26 cellular contexts compared by ENCODE assay signal in the genomic region with DNA sequence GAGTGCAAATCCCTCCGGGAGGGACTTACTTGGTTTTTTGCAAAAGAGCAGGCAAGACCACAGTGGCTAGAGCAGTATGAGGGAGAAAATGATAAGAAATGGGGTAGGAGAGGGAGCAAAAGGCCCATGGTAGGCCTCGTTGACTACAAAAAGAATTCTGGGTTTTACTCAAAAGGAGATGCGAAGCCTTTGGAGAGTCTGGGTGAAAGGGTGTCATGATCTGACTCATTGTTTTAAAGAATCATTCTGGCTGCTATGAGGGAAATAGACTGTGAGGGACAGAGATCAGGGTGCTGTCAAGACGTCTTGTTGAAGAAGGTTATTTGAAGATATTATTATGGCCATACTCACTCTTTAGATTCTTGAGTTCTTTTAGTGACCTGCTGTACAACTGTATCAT. TPM values are rescaled to one million over a fixed set of nuclear protein-coding genes. Genes with fewer than 3 reads are reported as not detected.
DNase-seq lines count a peak whose midpoint lies in the region; ATAC-seq and TF ChIP-seq lines count a peak whose summit lies in the region.
"Had no signal": no experiment of that assay in that cellular context is flagged by ENCODE, and none has a peak within 500 bp of the region (broad histone marks: within the 10 kb centered on the region; RNA-seq: fewer than 3 reads in every experiment).

No MANE protein-coding gene starts in this region.

- intact Hi-C loops in activated CD8-positive, alpha-beta T cell treated with anti-CD3 and anti-CD28 coated beads for 36 hours (cut with micrococcal nuclease): no loop called here

- H2BK120ac ChIP-seq in mesenchymal stem cell (ENCODE audit: low read depth, low read length): no peak overlapping the region

- H3K9me3 ChIP-seq in mesenchymal stem cell (ENCODE audit: control insufficient read depth, low read length): no peaks in the 10 kb centered on the region
- H3K9me3 ChIP-seq: body of pancreas, HAP-1, psoas muscle, upper lobe of left lung had no signal

- peak; percentile 34 for ATAC-seq in activated CD8-positive, alpha-beta T cell treated with anti-CD3 and anti-CD28 coated beads for 36 hours
- no peak for ATAC-seq in activated CD8-positive, alpha-beta T cell treated with anti-CD3 and anti-CD28 coated beads, Interleukin-2, amount 10 ng/mL, durations not matched to agents 7 days and 5 days
- ATAC-seq in HG02852 (IDR thresholded peaks at IDR 0.05; ENCODE audit: unreplicated experiment) (peak; percentile 54), HG03442 (IDR thresholded peaks at IDR 0.05; ENCODE audit: unreplicated experiment) (peak; percentile 50), GM21390 (IDR thresholded peaks at IDR 0.05; ENCODE audit: unreplicated experiment) (no peak)
- ATAC-seq in stimulated activated effector memory CD8-positive, alpha-beta T cell treated with anti-CD3 and anti-CD28 coated beads, Interleukin-12 subunit alpha, Interleukin-12 subunit beta, amount 100 ng/mL, for 72 hours: peak; percentile 98
- ATAC-seq in naive thymus-derived CD8-positive, alpha-beta T cell: no peak
- ATAC-seq: body of pancreas; CD8-positive, alpha-beta T cell; psoas muscle had no signal

- no peaks in the 10 kb centered on the region for H3K4me1 ChIP-seq in mesenchymal stem cell (ENCODE audit: control insufficient read depth, insufficient read depth, low read depth, low read length)
- H3K4me1 ChIP-seq: HAP-1, psoas muscle, upper lobe of left lung had no signal

- no peak for DNase-seq in activated CD8-positive, alpha-beta T cell treated with anti-CD3 and anti-CD28 coated beads for 36 hours
- no peak for DNase-seq in activated CD8-positive, alpha-beta T cell treated with anti-CD3 and anti-CD28 coated beads, Interleukin-2, amount 10 ng/mL, durations not matched to agents 7 days and 5 days
- no peak for DNase-seq in stimulated activated effector memory CD8-positive, alpha-beta T cell treated with anti-CD3 and anti-CD28 coated beads, Interleukin-12 subunit alpha, Interleukin-12 subunit beta, amount 100 ng/mL, for 72 hours (ENCODE audit: low spot score in 2 of 2)
- DNase-seq in naive thymus-derived CD8-positive, alpha-beta T cell: no peak
- no peak for DNase-seq in mesenchymal stem cell
- DNase-seq: activated CD4-positive, CD25-positive, alpha-beta regulatory T cell treated with anti-CD3 and anti-CD28 coated beads, Interleukin-2, amount 50 U/mL, for 72 hours; body of pancreas; CD8-positive, alpha-beta T cell; DMS153; kidney glomerular epithelial cell; mesendoderm; NCI-H1092; NCI-H1930; NCI-H748 treated with DMSO at 0.1 percent for 48 hours; nucleus accumbens; psoas muscle; stimulated activated CD4-positive, alpha-beta T cell treated with anti-CD3 and anti-CD28 coated beads, Interleukin-15, amount 100 ng/mL, for 24 hours; upper lobe of left lung had no signal

- H3K4me3 ChIP-seq in mesenchymal stem cell (ENCODE audit: insufficient read depth in 1 of 2, low read depth in 1 of 2, low read length in 2 of 2): no peak overlapping the region
- H3K4me3 ChIP-seq: body of pancreas, HAP-1, psoas muscle, SK-N-MC, upper lobe of left lung had no signal

- H3K18ac ChIP-seq in mesenchymal stem cell (ENCODE audit: low read depth in 1 of 2, low read length in 2 of 2): no peak overlapping the region

- CTCF ChIA-PET in activated CD8-positive, alpha-beta T cell treated with anti-CD3 and anti-CD28 coated beads for 36 hours (lab: Charles Lee): interaction anchor here (0.7 to 2.3 kb wide), 2 partner anchors 14 to 606 kb away, joined by 3 to 7 read pairs; no protein-coding TSS in a partner anchor
- CTCF ChIA-PET in activated CD8-positive, alpha-beta T cell treated with anti-CD3 and anti-CD28 coated beads, Interleukin-2, amount 10 ng/mL, durations not matched to agents 7 days and 5 days (lab: Charles Lee): no interaction called here

- H3K79me1 ChIP-seq in mesenchymal stem cell (replicated peaks; ENCODE audit: low read length, poor library complexity, severe bottlenecking): peaks cover 3% of the 10 kb centered on the region

- H3K4ac ChIP-seq in mesenchymal stem cell (ENCODE audit: low read depth in 1 of 2, low read length in 2 of 2): no peak overlapping the region

- no peaks in the 10 kb centered on the region for H3K9me3 Mint-ChIP-seq in activated CD8-positive, alpha-beta T cell treated with anti-CD3 and anti-CD28 coated beads for 36 hours
- no peaks in the 10 kb centered on the region for H3K9me3 Mint-ChIP-seq in activated CD8-positive, alpha-beta T cell treated with anti-CD3 and anti-CD28 coated beads, Interleukin-2, amount 10 ng/mL, durations not matched to agents 7 days and 5 days (ENCODE audit: insufficient read depth)
- H3K9me3 Mint-ChIP-seq in stimulated activated effector memory CD8-positive, alpha-beta T cell treated with anti-CD3 and anti-CD28 coated beads, Interleukin-12 subunit alpha, Interleukin-12 subunit beta, amount 100 ng/mL, for 72 hours: no peaks in the 10 kb centered on the region
- no peaks in the 10 kb centered on the region for H3K9me3 Mint-ChIP-seq in naive thymus-derived CD8-positive, alpha-beta T cell
- H3K9me3 Mint-ChIP-seq: CD8-positive, alpha-beta T cell; T-helper 1 cell treated with Interleukin-12 subunit alpha and Interleukin-12 subunit beta and Interleukin-4 antibody, amounts not matched to agents 30 μg/mL and 1 μg/mL, for 36 hours had no signal

- H3K23ac ChIP-seq in mesenchymal stem cell (ENCODE audit: low read length in 2 of 2): no peak overlapping the region

- H3K27ac ChIP-seq in mesenchymal stem cell (ENCODE audit: low read length, poor library complexity, severe bottlenecking): no peak overlapping the region
- H3K27ac ChIP-seq: body of pancreas, epithelial cell of prostate, psoas muscle, RWPE1, SK-N-MC, upper lobe of left lung had no signal

- no peak overlapping the region for H4K8ac ChIP-seq in mesenchymal stem cell (ENCODE audit: low read length)

- no peak overlapping the region for H2BK12ac ChIP-seq in mesenchymal stem cell (ENCODE audit: low read length in 2 of 2)

- POLR2A ChIA-PET in activated CD8-positive, alpha-beta T cell treated with anti-CD3 and anti-CD28 coated beads for 36 hours (lab: Charles Lee): no interaction called here
- POLR2A ChIA-PET in activated CD8-positive, alpha-beta T cell treated with anti-CD3 and anti-CD28 coated beads, Interleukin-2, amount 10 ng/mL, durations not matched to agents 7 days and 5 days (lab: Charles Lee): no interaction called here
- POLR2A ChIA-PET in naive thymus-derived CD8-positive, alpha-beta T cell (lab: Charles Lee): no interaction called here

- TF ChIP-seq CTCF in activated CD8-positive, alpha-beta T cell treated with anti-CD3 and anti-CD28 coated beads for 36 hours (IDR thresholded peaks at IDR 0.05): no peak

- H3K9ac ChIP-seq in mesenchymal stem cell (ENCODE audit: low read length): no peak overlapping the region

- H2BK15ac ChIP-seq in mesenchymal stem cell (ENCODE audit: low read depth, poor library complexity, severe bottlenecking): no peak overlapping the region

- H2AFZ ChIP-seq in mesenchymal stem cell (ENCODE audit: low read depth, low read length): no peak overlapping the region

- H2BK5ac ChIP-seq in mesenchymal stem cell (ENCODE audit: low read depth, low read length, poor library complexity, severe bottlenecking): no peak overlapping the region

- no peak overlapping the region for H3K4me3 Mint-ChIP-seq in activated CD8-positive, alpha-beta T cell treated with anti-CD3 and anti-CD28 coated beads for 36 hours
- no peak overlapping the region for H3K4me3 Mint-ChIP-seq in activated CD8-positive, alpha-beta T cell treated with anti-CD3 and anti-CD28 coated beads, Interleukin-2, amount 10 ng/mL, durations not matched to agents 7 days and 5 days
- no peak overlapping the region for H3K4me3 Mint-ChIP-seq in stimulated activated effector memory CD8-positive, alpha-beta T cell treated with anti-CD3 and anti-CD28 coated beads, Interleukin-12 subunit alpha, Interleukin-12 subunit beta, amount 100 ng/mL, for 72 hours
- H3K4me3 Mint-ChIP-seq in naive thymus-derived CD8-positive, alpha-beta T cell: no peak overlapping the region
- H3K4me3 Mint-ChIP-seq: CD8-positive, alpha-beta T cell; T-helper 1 cell treated with Interleukin-12 subunit alpha and Interleukin-12 subunit beta and Interleukin-4 antibody, amounts not matched to agents 30 μg/mL and 1 μg/mL, for 36 hours had no signal

- no peaks in the 10 kb centered on the region for H3K27me3 Mint-ChIP-seq in activated CD8-positive, alpha-beta T cell treated with anti-CD3 and anti-CD28 coated beads for 36 hours
- H3K27me3 Mint-ChIP-seq in activated CD8-positive, alpha-beta T cell treated with anti-CD3 and anti-CD28 coated beads, Interleukin-2, amount 10 ng/mL, durations not matched to agents 7 days and 5 days (ENCODE audit: low read depth): no peaks in the 10 kb centered on the region
- H3K27me3 Mint-ChIP-seq in naive thymus-derived CD8-positive, alpha-beta T cell: no peaks in the 10 kb centered on the region

- peaks cover 3% of the 10 kb centered on the region for H3K36me3 Mint-ChIP-seq in activated CD8-positive, alpha-beta T cell treated with anti-CD3 and anti-CD28 coated beads for 36 hours (ENCODE audit: low read depth)
- peaks cover 7% of the 10 kb centered on the region for H3K36me3 Mint-ChIP-seq in activated CD8-positive, alpha-beta T cell treated with anti-CD3 and anti-CD28 coated beads, Interleukin-2, amount 10 ng/mL, durations not matched to agents 7 days and 5 days (ENCODE audit: low read depth)
- H3K36me3 Mint-ChIP-seq in stimulated activated effector memory CD8-positive, alpha-beta T cell treated with anti-CD3 and anti-CD28 coated beads, Interleukin-12 subunit alpha, Interleukin-12 subunit beta, amount 100 ng/mL, for 72 hours: no peaks in the 10 kb centered on the region
- peaks cover 5 to 29% (median 10%) of the 10 kb centered on the region in 3 donors for H3K36me3 Mint-ChIP-seq in naive thymus-derived CD8-positive, alpha-beta T cell

- no peaks in the 10 kb centered on the region for H3K27me3 ChIP-seq in mesenchymal stem cell (ENCODE audit: control insufficient read depth in 1 of 2, insufficient read depth in 1 of 2, low read length in 2 of 2)
- H3K27me3 ChIP-seq: body of pancreas, upper lobe of left lung had no signal

- no peak overlapping the region for H3K4me2 ChIP-seq in mesenchymal stem cell (ENCODE audit: low read length, poor library complexity, severe bottlenecking)

- no peak overlapping the region for H2AK5ac ChIP-seq in mesenchymal stem cell (ENCODE audit: low read length, severe bottlenecking)

- no peak overlapping the region for H3K14ac ChIP-seq in mesenchymal stem cell (ENCODE audit: low read length in 2 of 2)

- peaks cover 14% of the 10 kb centered on the region for H3K4me1 Mint-ChIP-seq in activated CD8-positive, alpha-beta T cell treated with anti-CD3 and anti-CD28 coated beads for 36 hours (ENCODE audit: low read depth)
- no peaks in the 10 kb centered on the region for H3K4me1 Mint-ChIP-seq in activated CD8-positive, alpha-beta T cell treated with anti-CD3 and anti-CD28 coated beads, Interleukin-2, amount 10 ng/mL, durations not matched to agents 7 days and 5 days (ENCODE audit: low read depth)
- H3K4me1 Mint-ChIP-seq in stimulated activated effector memory CD8-positive, alpha-beta T cell treated with anti-CD3 and anti-CD28 coated beads, Interleukin-12 subunit alpha, Interleukin-12 subunit beta, amount 100 ng/mL, for 72 hours: peaks cover 13% of the 10 kb centered on the region
- peaks cover 4 to 14% (median 6%) of the 10 kb centered on the region in 4 donors for H3K4me1 Mint-ChIP-seq in naive thymus-derived CD8-positive, alpha-beta T cell

- H3K27ac Mint-ChIP-seq in activated CD8-positive, alpha-beta T cell treated with anti-CD3 and anti-CD28 coated beads for 36 hours: no peak overlapping the region
- no peak overlapping the region for H3K27ac Mint-ChIP-seq in activated CD8-positive, alpha-beta T cell treated with anti-CD3 and anti-CD28 coated beads, Interleukin-2, amount 10 ng/mL, durations not matched to agents 7 days and 5 days
- no peak overlapping the region for H3K27ac Mint-ChIP-seq in stimulated activated effector memory CD8-positive, alpha-beta T cell treated with anti-CD3 and anti-CD28 coated beads, Interleukin-12 subunit alpha, Interleukin-12 subunit beta, amount 100 ng/mL, for 72 hours
- H3K27ac Mint-ChIP-seq in naive thymus-derived CD8-positive, alpha-beta T cell: no peak overlapping the region
- H3K27ac Mint-ChIP-seq: CD8-positive, alpha-beta T cell; T-helper 1 cell treated with Interleukin-12 subunit alpha and Interleukin-12 subunit beta and Interleukin-4 antibody, amounts not matched to agents 30 μg/mL and 1 μg/mL, for 36 hours had no signal

- H3K36me3 ChIP-seq in mesenchymal stem cell (ENCODE audit: control insufficient read depth in 1 of 2, insufficient read depth in 2 of 2, low read depth in 1 of 2, low read length in 2 of 2): peaks cover 0 to 11% of the 10 kb centered on the region in 2 experiments
- H3K36me3 ChIP-seq: HAP-1 had no signal

- WGBS in mesenchymal stem cell: 94% methylated on average over 4 of the region's 4 CpGs

- no peak overlapping the region for H4K91ac ChIP-seq in mesenchymal stem cell (ENCODE audit: low read length)

RNA-seq across cellular contexts. Expression of a gene that starts 13.0 kb away (rescaled TPM):
- 10 to 100 TPM in 1 of 2 experiments, 1 to 10 TPM in 1; 8.1 to 10.4 TPM for total RNA-seq in activated CD8-positive, alpha-beta T cell treated with anti-CD3 and anti-CD28 coated beads for 36 hours
- 10 to 100 TPM in 1 of 2 experiments, 1 to 10 TPM in 1; 9.5 to 11.4 TPM for total RNA-seq in activated CD8-positive, alpha-beta T cell treated with anti-CD3 and anti-CD28 coated beads, Interleukin-2, amount 10 ng/mL, durations not matched to agents 7 days and 5 days
- total RNA-seq in naive thymus-derived CD8-positive, alpha-beta T cell: 10 to 100 TPM; 14.2 to 15.0 TPM
- 1 to 10 TPM; 2.1 to 3.8 (median 2.4) TPM for polyA plus RNA-seq in naive thymus-derived CD8-positive, alpha-beta T cell
- polyA plus RNA-seq in mesenchymal stem cell (2013, experiment 1 of 2): 2.8 TPM
- polyA plus RNA-seq in mesenchymal stem cell (2013, experiment 2 of 2): 2.9 TPM

Comparison
In these comparisons a context has a peak if more than half of its experiments do, and no peak if none do; other contexts are left out.
1. ATAC-seq: peak in activated CD8-positive, alpha-beta T cell treated with anti-CD3 and anti-CD28 coated beads for 36 hours (single experiment), HG02852 (single experiment), HG03442 (single experiment) and stimulated activated effector memory CD8-positive, alpha-beta T cell treated with anti-CD3 and anti-CD28 coated beads, Interleukin-12 subunit alpha, Interleukin-12 subunit beta, amount 100 ng/mL, for 72 hours (single experiment); none in activated CD8-positive, alpha-beta T cell treated with anti-CD3 and anti-CD28 coated beads, Interleukin-2, amount 10 ng/mL, durations not matched to agents 7 days and 5 days (single experiment), naive thymus-derived CD8-positive, alpha-beta T cell (0 of 2) and GM21390 (single experiment).